In the genomic region with DNA sequence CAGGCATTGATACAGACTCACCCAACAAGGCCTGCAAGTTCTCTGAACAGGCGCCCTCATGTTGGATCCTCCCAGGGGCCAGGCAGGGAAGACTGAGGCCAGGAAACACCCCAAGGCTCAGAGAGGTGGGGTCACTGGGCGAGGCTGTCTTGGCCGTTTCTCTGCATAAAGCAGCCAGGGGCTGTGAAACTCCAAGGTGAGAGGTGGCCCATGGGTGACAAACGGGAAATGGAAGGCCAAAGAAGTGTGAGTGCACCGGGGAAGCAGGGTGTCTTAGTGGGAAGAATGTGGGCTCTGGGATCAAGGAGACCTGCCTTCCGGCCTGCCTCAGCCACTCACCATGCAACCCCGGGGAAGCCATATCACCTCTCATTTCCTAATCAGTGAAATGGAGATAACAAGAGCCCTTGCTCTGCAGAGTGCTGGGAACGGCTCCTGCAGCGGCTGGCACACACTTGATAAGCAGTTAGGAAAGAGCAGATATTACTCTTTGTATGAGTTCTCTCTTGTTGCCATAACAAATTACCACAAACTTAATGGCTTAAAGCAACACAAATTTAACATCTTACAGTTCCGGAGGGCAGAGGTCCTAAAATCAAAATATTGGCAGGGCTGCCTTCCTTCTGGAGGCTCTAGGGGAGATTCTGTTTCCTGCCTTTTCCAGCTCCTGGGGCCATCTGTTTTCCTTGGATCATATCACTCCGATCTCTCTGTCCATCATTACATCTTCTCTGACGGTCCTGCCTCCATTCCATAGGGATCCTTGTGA, we compare ENCODE assay signal across 1 cellular context.
TF ChIP-seq lines count a peak whose summit lies in the region.

No MANE protein-coding gene starts in this region.

TF ChIP-seq in IMR-90, 13 proteins besides CTCF, POLR2A, EP300 and RAD21 (continued from another document):
- no peak for TF ChIP-seq RFX5 (IDR thresholded peaks at IDR 0.05; ENCODE audit: low read depth, low read length)
- TF ChIP-seq SMC3 (IDR thresholded peaks at IDR 0.05; ENCODE audit: low read depth, low read length) = no peak
- TF ChIP-seq MAFK (IDR thresholded peaks at IDR 0.05; ENCODE audit: low read depth, low read length) = no peak
- TF ChIP-seq, protein P1, sequence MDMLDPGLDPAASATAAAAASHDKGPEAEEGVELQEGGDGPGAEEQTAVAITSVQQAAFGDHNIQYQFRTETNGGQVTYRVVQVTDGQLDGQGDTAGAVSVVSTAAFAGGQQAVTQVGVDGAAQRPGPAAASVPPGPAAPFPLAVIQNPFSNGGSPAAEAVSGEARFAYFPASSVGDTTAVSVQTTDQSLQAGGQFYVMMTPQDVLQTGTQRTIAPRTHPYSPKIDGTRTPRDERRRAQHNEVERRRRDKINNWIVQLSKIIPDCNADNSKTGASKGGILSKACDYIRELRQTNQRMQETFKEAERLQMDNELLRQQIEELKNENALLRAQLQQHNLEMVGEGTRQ (IDR thresholded peaks at IDR 0.05; ENCODE audit: low read depth, low read length) = no peak
- no peak for TF ChIP-seq MAZ (IDR thresholded peaks at IDR 0.05; ENCODE audit: borderline replicate concordance, low read depth, low read length)
